In the genomic region with DNA sequence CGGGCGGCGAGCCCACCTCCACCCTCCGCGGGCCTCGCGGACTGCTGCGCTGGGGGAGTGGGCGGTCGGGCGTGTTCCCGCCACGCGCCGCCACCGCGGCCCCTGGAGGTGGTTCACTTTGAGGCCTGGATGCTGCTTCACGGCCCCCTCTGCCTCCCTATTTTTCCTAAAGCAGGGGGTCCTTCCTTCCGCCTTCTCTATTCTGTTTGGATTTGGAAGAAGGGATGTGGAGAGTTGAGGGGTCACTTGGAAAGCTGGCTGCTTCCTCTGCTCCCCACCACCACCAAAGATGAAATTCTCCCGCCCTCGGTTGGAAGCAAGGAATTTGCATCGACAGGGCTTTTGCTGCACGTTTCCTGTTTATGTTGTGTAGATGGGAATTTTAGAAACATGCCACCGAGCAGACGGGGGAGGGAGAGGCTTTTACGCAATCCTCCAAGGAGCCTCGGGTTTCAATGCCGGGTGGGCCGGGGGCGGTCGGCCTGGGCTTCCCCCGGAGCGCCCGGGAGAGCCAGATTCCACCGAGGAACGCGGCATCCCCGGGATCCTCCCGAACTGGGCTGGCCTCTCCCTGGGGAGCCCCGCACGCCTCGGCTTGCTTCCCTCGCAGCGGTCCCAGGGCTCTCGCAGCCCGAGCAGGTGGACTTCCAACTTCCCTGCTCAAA, we compare ENCODE assay signal across 8 cellular contexts. TPM values are rescaled to one million over a fixed set of nuclear protein-coding genes. Genes with fewer than 3 reads are reported as not detected.
DNase-seq lines count a peak whose midpoint lies in the region; ATAC-seq and TF ChIP-seq lines count a peak whose summit lies in the region.

No MANE protein-coding gene starts in this region.

- H3K27me3 Mint-ChIP-seq in activated CD4-positive, alpha-beta memory T cell treated with anti-CD3 and anti-CD28 coated beads for 36 hours, result peaks cover 32% of the 10 kb centered on the region
- H3K27me3 Mint-ChIP-seq in neural crest cell (ENCODE audit: low read depth), result peaks cover 35% of the 10 kb centered on the region

- H3K27ac Mint-ChIP-seq in activated CD4-positive, alpha-beta memory T cell treated with anti-CD3 and anti-CD28 coated beads for 36 hours, result no peak overlapping the region
- H3K27ac Mint-ChIP-seq in neural crest cell (ENCODE audit: unreplicated experiment), result peak overlapping the region; percentile 91

- H3K27ac ChIP-seq in HEK293 (ENCODE audit: extremely low read depth, low read depth, low read length) (peak overlapping the region; percentile 79), foreskin keratinocyte (peak overlapping the region; percentile 87)

- intact Hi-C loops in activated CD4-positive, alpha-beta memory T cell treated with anti-CD3 and anti-CD28 coated beads for 36 hours (cut with micrococcal nuclease), result loop anchor here (2.0 kb wide), 1 partner anchor 14 kb away; no protein-coding TSS in a partner anchor

- TF ChIP-seq CTCF in HEK293 (tag by site-specific recombination; IDR thresholded peaks at IDR 0.05), result no peak
- no peak for TF ChIP-seq CTCF in foreskin keratinocyte (conservative IDR thresholded peaks at IDR 0.05)
- no peak for TF ChIP-seq CTCF in neural crest cell (conservative IDR thresholded peaks at IDR 0.05)

- H3K4me3 ChIP-seq in HEK293 (ENCODE audit: low read depth, low read length), result peak overlapping the region; percentile 75

- H3K4me1 ChIP-seq in HEK293 (ENCODE audit: control insufficient read depth, insufficient read depth, low read length) (no peaks in the 10 kb centered on the region), foreskin keratinocyte (peaks cover 10% of the 10 kb centered on the region)

- peaks cover 41% of the 10 kb centered on the region for H3K4me1 Mint-ChIP-seq in activated CD4-positive, alpha-beta memory T cell treated with anti-CD3 and anti-CD28 coated beads for 36 hours (ENCODE audit: low read depth)
- H3K4me1 Mint-ChIP-seq in neural crest cell, result peaks cover 28% of the 10 kb centered on the region

- POLR2A ChIA-PET in HEK293 (lab: Yijun Ruan, JAX), result interaction anchor here (3.1 kb wide), 1 partner anchor 11 kb away, joined by 35 read pairs; the partner anchor contains the start of gene ADM
- POLR2A ChIA-PET in activated CD4-positive, alpha-beta memory T cell treated with anti-CD3 and anti-CD28 coated beads for 36 hours (lab: Charles Lee), result interaction anchor here (1.9 kb wide), 1 partner anchor 9 kb away, joined by 6 read pairs; no protein-coding TSS in a partner anchor

- H3K9me3 Mint-ChIP-seq in activated CD4-positive, alpha-beta memory T cell treated with anti-CD3 and anti-CD28 coated beads for 36 hours, result no peaks in the 10 kb centered on the region
- no peaks in the 10 kb centered on the region for H3K9me3 Mint-ChIP-seq in neural crest cell

- no peaks in the 10 kb centered on the region for H3K36me3 Mint-ChIP-seq in activated CD4-positive, alpha-beta memory T cell treated with anti-CD3 and anti-CD28 coated beads for 36 hours
- H3K36me3 Mint-ChIP-seq in neural crest cell (ENCODE audit: low read depth), result no peaks in the 10 kb centered on the region

- no peaks in the 10 kb centered on the region for H3K9me3 ChIP-seq in HEK293 (ENCODE audit: control insufficient read depth, insufficient read depth, low read depth, low read length)

- CTCF ChIA-PET in HEK293 (lab: Yijun Ruan, JAX), result no interaction called here
- CTCF ChIA-PET in activated CD4-positive, alpha-beta memory T cell treated with anti-CD3 and anti-CD28 coated beads for 36 hours (lab: Charles Lee), result interaction anchor here (5.5 kb wide), 1 partner anchor 12 kb away, joined by 58 read pairs; the partner anchor contains the start of gene ADM

- peak overlapping the region; percentile 74 for H3K4me3 Mint-ChIP-seq in activated CD4-positive, alpha-beta memory T cell treated with anti-CD3 and anti-CD28 coated beads for 36 hours
- peak overlapping the region; percentile 97 for H3K4me3 Mint-ChIP-seq in neural crest cell

- ATAC-seq in foreskin keratinocyte (peak; percentile 17), GM18520 (IDR thresholded peaks at IDR 0.05; ENCODE audit: unreplicated experiment) (no peak)

- H3K36me3 ChIP-seq in HEK293 (ENCODE audit: control insufficient read depth in 2 of 2, insufficient read depth in 1 of 2, low read length in 2 of 2), result peaks cover 0 to 7% of the 10 kb centered on the region in 2 experiments; a peak in 1 of 3 replicates

- H3K27me3 ChIP-seq in foreskin keratinocyte, result no peaks in the 10 kb centered on the region

- DNase-seq in AG20443 (ENCODE audit: low spot score) (peak; percentile 65), foreskin keratinocyte (peak in 1 of 2 donors; percentile 49), neural crest cell (ENCODE audit: low read depth, low spot score) (no peak), Ammon's horn (ENCODE audit: low spot score) (no peak)
- no peak for DNase-seq in activated CD4-positive, alpha-beta memory T cell treated with anti-CD3 and anti-CD28 coated beads for 36 hours
- DNase-seq in stimulated activated CD4-positive, alpha-beta T cell treated with anti-CD3 and anti-CD28 coated beads, Interleukin-1b, Interleukin-23, amount 100 ng/mL, for 48 hours, result no peak

TF ChIP-seq in HEK293, 187 proteins besides CTCF, POLR2A, EP300 and RAD21 (continues in another document):
- TF ChIP-seq HOXA7 (CRISPR knock-in tag; IDR thresholded peaks at IDR 0.05; ENCODE audit: borderline replicate concordance), result no peak
- TF ChIP-seq ZNF280D (tag by site-specific recombination; IDR thresholded peaks at IDR 0.05), result no peak
- TF ChIP-seq ZNF777 (tag by site-specific recombination; IDR thresholded peaks at IDR 0.05; ENCODE audit: borderline replicate concordance), result no peak
- TF ChIP-seq, protein P1, sequence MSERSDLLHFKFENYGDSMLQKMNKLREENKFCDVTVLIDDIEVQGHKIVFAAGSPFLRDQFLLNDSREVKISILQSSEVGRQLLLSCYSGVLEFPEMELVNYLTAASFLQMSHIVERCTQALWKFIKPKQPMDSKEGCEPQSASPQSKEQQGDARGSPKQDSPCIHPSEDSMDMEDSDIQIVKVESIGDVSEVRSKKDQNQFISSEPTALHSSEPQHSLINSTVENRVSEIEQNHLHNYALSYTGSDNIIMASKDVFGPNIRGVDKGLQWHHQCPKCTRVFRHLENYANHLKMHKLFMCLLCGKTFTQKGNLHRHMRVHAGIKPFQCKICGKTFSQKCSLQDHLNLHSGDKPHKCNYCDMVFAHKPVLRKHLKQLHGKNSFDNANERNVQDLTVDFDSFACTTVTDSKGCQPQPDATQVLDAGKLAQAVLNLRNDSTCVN (tag by site-specific recombination; optimal IDR thresholded peaks at IDR 0.05), result peak; percentile 58
- TF ChIP-seq ZNF548 (tag by site-specific recombination; IDR thresholded peaks at IDR 0.05), result no peak
- no peak for TF ChIP-seq ZNF707 (tag by site-specific recombination; IDR thresholded peaks at IDR 0.05)
- TF ChIP-seq ZNF600 (tag by site-specific recombination; IDR thresholded peaks at IDR 0.05), result no peak
- no peak for TF ChIP-seq ZNF830 (tag by site-specific recombination; IDR thresholded peaks at IDR 0.05; ENCODE audit: low read depth)
- TF ChIP-seq GFI1B (tag by site-specific recombination; IDR thresholded peaks at IDR 0.05), result no peak
- TF ChIP-seq ZNF521 (tag by site-specific recombination; IDR thresholded peaks at IDR 0.05), result no peak
- no peak for TF ChIP-seq BCL11B (tag by site-specific recombination; IDR thresholded peaks at IDR 0.05; ENCODE audit: low read depth)
- TF ChIP-seq GLIS1 (tag by site-specific recombination; IDR thresholded peaks at IDR 0.05), result peak; percentile 40
- no peak for TF ChIP-seq ZFP3 (tag by site-specific recombination; IDR thresholded peaks at IDR 0.05; ENCODE audit: low read depth)
- TF ChIP-seq ZNF629 (tag by site-specific recombination; IDR thresholded peaks at IDR 0.05), result no peak
- TF ChIP-seq ZNF549 (tag by site-specific recombination; IDR thresholded peaks at IDR 0.05), result no peak

RNA-seq across cellular contexts. Expression of gene SBF2, which starts 0.4 kb away (rescaled TPM):
- 1 to 10 TPM; 7.0 to 7.1 TPM for total RNA-seq in activated CD4-positive, alpha-beta memory T cell treated with anti-CD3 and anti-CD28 coated beads for 36 hours
- total RNA-seq in foreskin keratinocyte (21.3 and 22.7 TPM in 2 replicates), neural crest cell (30.2 and 34.5 TPM in 2 replicates)
- 5.9 and 7.2 TPM in 2 replicates for polyA plus RNA-seq in foreskin keratinocyte

RNA-seq across cellular contexts. Expression of gene ADM, which starts 10.5 kb away (rescaled TPM):
- 1 to 10 TPM; 3.0 to 3.5 TPM for total RNA-seq in activated CD4-positive, alpha-beta memory T cell treated with anti-CD3 and anti-CD28 coated beads for 36 hours
- total RNA-seq in foreskin keratinocyte (28.7 and 34.1 TPM in 2 replicates), neural crest cell (12.3 and 13.9 TPM in 2 replicates)
- 20.8 and 26.6 TPM in 2 replicates for polyA plus RNA-seq in foreskin keratinocyte
